Comparison of ENCODE assay signal across 8 cellular contexts in genomic region chr9:97564291-97565175, GRCh38.
DNase-seq lines count a peak whose midpoint lies in the region; ATAC-seq lines count a peak whose summit lies in the region.

No MANE protein-coding gene starts in this region.

- DNase-seq in HT-29 (ENCODE audit: low spot score) (peak; percentile 42), amniotic epithelial cell (ENCODE audit: low read depth) (peak; percentile 86), left cardiac atrium (peak; percentile 52), SW 1271 (lab: John Stamatoyannopoulos, UW) (no peak)

- H3K9me3 ChIP-seq in subcutaneous abdominal adipose tissue (ENCODE audit: control insufficient read depth in 5 of 5, low read length in 5 of 5) = no peaks in the 10 kb centered on the region

- peaks cover 7 to 36% (median 26%) of the 10 kb centered on the region in 5 donors for H3K4me1 ChIP-seq in subcutaneous abdominal adipose tissue (ENCODE audit: control insufficient read depth in 5 of 5, insufficient read depth in 5 of 5, low read length in 5 of 5)

- H3K9ac ChIP-seq in subcutaneous abdominal adipose tissue (ENCODE audit: low read length in 5 of 5) = no peak overlapping the region

- H3K9me3 Mint-ChIP-seq in stimulated activated memory B cell treated with anti-CD40 and anti-IgM and Interleukin-4, amounts not matched to agents 10 μg/mL and 1 μg/mL and 100 μg/mL, for 72 hours = no peaks in the 10 kb centered on the region

- peaks cover 20% of the 10 kb centered on the region for H3K27me3 Mint-ChIP-seq in stimulated activated memory B cell treated with anti-CD40 and anti-IgM and Interleukin-4, amounts not matched to agents 10 μg/mL and 1 μg/mL and 100 μg/mL, for 72 hours

- no peak overlapping the region for H3K4me3 Mint-ChIP-seq in stimulated activated memory B cell treated with anti-CD40 and anti-IgM and Interleukin-4, amounts not matched to agents 10 μg/mL and 1 μg/mL and 100 μg/mL, for 72 hours

- H3K27ac ChIP-seq in subcutaneous abdominal adipose tissue (ENCODE audit: low read depth, low read length) = peak overlapping the region; percentile 60

- H3K27ac Mint-ChIP-seq in stimulated activated memory B cell treated with anti-CD40 and anti-IgM and Interleukin-4, amounts not matched to agents 10 μg/mL and 1 μg/mL and 100 μg/mL, for 72 hours = no peak overlapping the region

- no peaks in the 10 kb centered on the region for H3K36me3 Mint-ChIP-seq in stimulated activated memory B cell treated with anti-CD40 and anti-IgM and Interleukin-4, amounts not matched to agents 10 μg/mL and 1 μg/mL and 100 μg/mL, for 72 hours

- peak; percentile 69 to 70 for ATAC-seq in left cardiac atrium
- ATAC-seq in HG02870 (IDR thresholded peaks at IDR 0.05; ENCODE audit: unreplicated experiment) = no peak
- no peak for ATAC-seq in HG03342 (IDR thresholded peaks at IDR 0.05; ENCODE audit: unreplicated experiment)
- no peak for ATAC-seq in stimulated activated memory B cell treated with anti-CD40 and anti-IgM and Interleukin-4, amounts not matched to agents 10 μg/mL and 1 μg/mL and 100 μg/mL, for 72 hours

- no peaks in the 10 kb centered on the region for H3K4me1 Mint-ChIP-seq in stimulated activated memory B cell treated with anti-CD40 and anti-IgM and Interleukin-4, amounts not matched to agents 10 μg/mL and 1 μg/mL and 100 μg/mL, for 72 hours

- intact Hi-C loops in left cardiac atrium (cut with DNase I) = no loop called here

- no peaks in the 10 kb centered on the region for H3K27me3 ChIP-seq in subcutaneous abdominal adipose tissue (ENCODE audit: control insufficient read depth in 5 of 5, insufficient read depth in 4 of 5, low read length in 5 of 5)

- H3K4me3 ChIP-seq in subcutaneous abdominal adipose tissue (ENCODE audit: low read depth in 1 of 5, low read length in 5 of 5) = peak overlapping the region in 3 of 5 donors; percentile 5 to 22 (median 8)

- H3K36me3 ChIP-seq in subcutaneous abdominal adipose tissue (ENCODE audit: control insufficient read depth in 5 of 5, insufficient read depth in 5 of 5, low read length in 5 of 5) = peaks cover 0 to 5% (median 0%) of the 10 kb centered on the region in 5 donors

Comparison
In these comparisons a context has a peak if more than half of its experiments do, and no peak if none do; other contexts are left out.
1. DNase-seq: peak in HT-29 (single experiment), amniotic epithelial cell (single experiment) and left cardiac atrium (single experiment); none in SW 1271 (0 of 2).
2. ATAC-seq: peak in left cardiac atrium (2 of 2); none in HG02870 (single experiment), HG03342 (single experiment) and stimulated activated memory B cell treated with anti-CD40 and anti-IgM and Interleukin-4, amounts not matched to agents 10 μg/mL and 1 μg/mL and 100 μg/mL, for 72 hours (single experiment).